18 cellular contexts compared by ENCODE assay signal in the genomic region with DNA sequence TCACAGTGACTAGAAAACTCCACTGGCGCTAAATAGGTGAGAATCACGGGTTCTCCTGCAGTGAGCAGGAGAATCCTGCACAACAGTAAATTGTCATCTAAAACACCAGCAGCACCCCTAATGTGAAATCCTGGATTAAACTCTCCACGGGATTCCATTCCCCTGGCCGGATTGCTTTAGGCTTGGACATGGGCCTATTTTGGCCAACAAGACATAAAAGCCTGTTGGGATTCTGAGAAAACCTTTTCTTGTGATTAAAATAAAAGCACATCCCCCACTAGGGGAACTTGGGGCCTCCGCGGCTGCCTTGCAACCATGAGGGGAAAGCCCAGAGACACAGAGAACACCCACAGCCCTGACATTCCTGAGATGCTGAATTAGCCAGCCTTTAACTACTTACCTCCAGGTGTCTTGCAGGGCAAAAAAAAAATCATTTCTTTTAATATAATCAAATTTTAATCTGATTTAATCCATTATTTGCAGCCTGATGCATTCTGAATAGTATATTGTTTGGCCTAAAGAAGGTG. TPM values are rescaled to one million over a fixed set of nuclear protein-coding genes. Genes with fewer than 3 reads are reported as not detected.
"Had no signal": no experiment of that assay in that cellular context is flagged by ENCODE, and none has a peak within 500 bp of the region (broad histone marks: within the 10 kb centered on the region; RNA-seq: fewer than 3 reads in every experiment).

No MANE protein-coding gene starts in this region.

- DNase-seq: activated CD4-positive, alpha-beta T cell treated with anti-CD3 and anti-CD28 coated beads, Interleukin-2, amount 50 U/mL, for 4 hours; activated gamma-delta T cell treated with Interleukin-2 at 50 U/mL for 16 hours; caudate nucleus; foreskin keratinocyte; kidney; midbrain; occipital lobe; stimulated activated naive CD4-positive, alpha-beta T cell treated with Interleukin-2 at 50 U/mL for 16 hours; thyroid gland; WERI-Rb-1 had no signal

- H3K27ac Mint-ChIP-seq: activated naive CD8-positive, alpha-beta T cell; activated T-helper 1 cell treated with anti-CD3 and anti-CD28 coated beads, Interleukin-12 subunit alpha, Interleukin-12 subunit beta, Interleukin-2, Interleukin-4 antibody, amounts not matched to agents 30 ng/mL and 10 ng/mL and 1 ng/mL, durations not matched to agents 14 hours and 24 hours and 36 hours had no signal

- H3K79me2 ChIP-seq: hepatocyte had no signal

- H3K27ac ChIP-seq: foreskin keratinocyte, hepatocyte, thyroid gland, WERI-Rb-1 had no signal

- H2AFZ ChIP-seq: hepatocyte had no signal

- H3K36me3 ChIP-seq: thyroid gland, WERI-Rb-1 had no signal

- H3K9me3 Mint-ChIP-seq: activated T-helper 1 cell treated with anti-CD3 and anti-CD28 coated beads, Interleukin-12 subunit alpha, Interleukin-12 subunit beta, Interleukin-2, Interleukin-4 antibody, amounts not matched to agents 30 ng/mL and 10 ng/mL and 1 ng/mL, durations not matched to agents 14 hours and 24 hours and 36 hours had no signal

- H3K4me3 Mint-ChIP-seq: activated naive CD8-positive, alpha-beta T cell; activated T-helper 1 cell treated with anti-CD3 and anti-CD28 coated beads, Interleukin-12 subunit alpha, Interleukin-12 subunit beta, Interleukin-2, Interleukin-4 antibody, amounts not matched to agents 30 ng/mL and 10 ng/mL and 1 ng/mL, durations not matched to agents 14 hours and 24 hours and 36 hours; brain; nephron had no signal

- H3K27me3 ChIP-seq: hepatocyte, thyroid gland had no signal

- ATAC-seq: foreskin keratinocyte, left lobe of liver had no signal

- H3K27me3 Mint-ChIP-seq: brain had no signal

- H3K9me3 ChIP-seq: thyroid gland had no signal

- H3K4me2 ChIP-seq: hepatocyte had no signal

- H3K4me1 ChIP-seq: foreskin keratinocyte, thyroid gland had no signal

- H3K36me3 Mint-ChIP-seq: activated naive CD8-positive, alpha-beta T cell; brain had no signal

- H3K4me3 ChIP-seq: hepatocyte, lung, thyroid gland had no signal

RNA-seq across cellular contexts. Expression of a gene that starts 21.0 kb away (rescaled TPM):
- total RNA-seq: activated CD8-positive, alpha-beta memory T cell treated with anti-CD3 and anti-CD28 coated beads for 36 hours; activated T-helper 1 cell treated with anti-CD3 and anti-CD28 coated beads, Interleukin-12 subunit alpha, Interleukin-12 subunit beta, Interleukin-2, Interleukin-4 antibody, amounts not matched to agents 30 ng/mL and 10 ng/mL and 1 ng/mL, durations not matched to agents 14 hours and 24 hours and 36 hours; foreskin keratinocyte had no signal
